In genomic region chr5:124617787-124618186, GRCh38 we compare ENCODE assay signal across 24 cellular contexts.
"Had no signal": no experiment of that assay in that cellular context is flagged by ENCODE, and none has a peak within 500 bp of the region (broad histone marks: within the 10 kb centered on the region; RNA-seq: fewer than 3 reads in every experiment).

No MANE protein-coding gene starts in this region.

- DNase-seq: activated CD4-positive, alpha-beta T cell treated with anti-CD3 and anti-CD28 coated beads for 4 hours; activated CD8-positive, alpha-beta memory T cell treated with anti-CD3 and anti-CD28 coated beads, Interleukin-2, amount 50 U/mL, for 4 hours; activated CD8-positive, alpha-beta T cell treated with anti-CD3 and anti-CD28 coated beads for 36 hours; activated naive CD4-positive, alpha-beta T cell treated with anti-CD3 and anti-CD28 coated beads, Interleukin-2, amount 50 U/mL, for 16 hours; activated naive CD8-positive, alpha-beta T cell treated with anti-CD3 and anti-CD28 coated beads, Interleukin-2, amount 10 ng/mL, durations not matched to agents 7 days and 5 days; adrenal gland; anterior cingulate cortex; caudate nucleus; KG1; NCI-H1092; NCI-H1417; NCI-H1930; NCI-H2171; NCI-H2227 treated with DMSO at 0.1 percent for 48 hours; NCI-H510A; NCI-H526 treated with DMSO at 0.1 percent for 48 hours; NCI-H82; RPMI8226; SJCRH30; SK-N-SH; T-helper 1 cell had no signal

- H3K9ac ChIP-seq: SK-N-SH had no signal

- H3K27ac Mint-ChIP-seq: activated CD8-positive, alpha-beta T cell treated with anti-CD3 and anti-CD28 coated beads for 36 hours; activated naive CD8-positive, alpha-beta T cell treated with anti-CD3 and anti-CD28 coated beads, Interleukin-2, amount 10 ng/mL, durations not matched to agents 7 days and 5 days had no signal

- H3K27me3 ChIP-seq: adrenal gland, breast epithelium, SJCRH30 had no signal

- H3K4me3 ChIP-seq: adrenal gland, breast epithelium, SJCRH30 had no signal

- H3K36me3 Mint-ChIP-seq: activated naive CD8-positive, alpha-beta T cell treated with anti-CD3 and anti-CD28 coated beads, Interleukin-2, amount 10 ng/mL, durations not matched to agents 7 days and 5 days had no signal

- H3K4me1 ChIP-seq: adrenal gland, breast epithelium, SJCRH30 had no signal

- H3K4me1 Mint-ChIP-seq: activated naive CD8-positive, alpha-beta T cell treated with anti-CD3 and anti-CD28 coated beads, Interleukin-2, amount 10 ng/mL, durations not matched to agents 7 days and 5 days had no signal

- H3K36me3 ChIP-seq: adrenal gland, breast epithelium, SJCRH30 had no signal

- H3K27ac ChIP-seq: adrenal gland, breast epithelium, SJCRH30, VCaP had no signal

- H3K4me3 Mint-ChIP-seq: activated CD8-positive, alpha-beta T cell treated with anti-CD3 and anti-CD28 coated beads for 36 hours; activated naive CD8-positive, alpha-beta T cell treated with anti-CD3 and anti-CD28 coated beads, Interleukin-2, amount 10 ng/mL, durations not matched to agents 7 days and 5 days had no signal

- ATAC-seq: activated CD8-positive, alpha-beta T cell treated with anti-CD3 and anti-CD28 coated beads for 36 hours; Right ventricle myocardium inferior had no signal

- H3K9me3 Mint-ChIP-seq: activated CD8-positive, alpha-beta T cell treated with anti-CD3 and anti-CD28 coated beads for 36 hours; activated naive CD8-positive, alpha-beta T cell treated with anti-CD3 and anti-CD28 coated beads, Interleukin-2, amount 10 ng/mL, durations not matched to agents 7 days and 5 days had no signal

- H3K9me3 ChIP-seq: adrenal gland, breast epithelium, SJCRH30, SK-N-SH had no signal
